ENCODE assay signal across 8 cellular contexts in genomic region chr2:177604291-177605065, GRCh38.
A peak's percentile ranks its signal among the peaks of the same experiment; 100 is the strongest.
DNase-seq lines count a peak whose midpoint lies in the region; ATAC-seq, FAIRE-seq and TF ChIP-seq lines count a peak whose summit lies in the region.

No MANE protein-coding gene starts in this region.

- H3K36me3 Mint-ChIP-seq in brain (no peaks in the 10 kb centered on the region), type B pancreatic cell (peaks cover 7% of the 10 kb centered on the region)

- H3K4me1 ChIP-seq in A673 (ENCODE audit: insufficient read depth, low read length, poor library complexity, severe bottlenecking) (peaks cover 49% of the 10 kb centered on the region), kidney (ENCODE audit: control insufficient read depth in 1 of 2, insufficient read depth in 1 of 2, low read depth in 1 of 2, low read length in 2 of 2) (no peaks in the 10 kb centered on the region)

- H3K4me3 ChIP-seq in A673 (ENCODE audit: low read depth, low read length, poor library complexity, severe bottlenecking) (peak overlapping the region; percentile 18), kidney (ENCODE audit: low read length in 2 of 2) (no peak overlapping the region)

- POLR2A ChIA-PET in A673 (lab: Charles Lee; ENCODE audit: low non-redundant PET) = interaction anchor here (0.6 kb wide), 1 partner anchor 785 kb away, joined by 3 read pairs; no protein-coding TSS in a partner anchor

- no TSS peak for BruUV-seq in A673 (replicated peaks; lab: Mats Ljungman, UMichigan)

- CTCF ChIA-PET in A673 (lab: Charles Lee) = interaction anchor here (0.7 to 1.3 kb wide), 5 partner anchors 14 to 440 kb away, joined by 3 to 7 read pairs (median 4); no protein-coding TSS in a partner anchor

- H3K27me3 Mint-ChIP-seq in brain = no peaks in the 10 kb centered on the region
- no peaks in the 10 kb centered on the region for H3K27me3 Mint-ChIP-seq in type B pancreatic cell

- TF ChIP-seq CTCF in A673 (conservative IDR thresholded peaks at IDR 0.05; ENCODE audit: low read depth, low read length) (peak; percentile 84), brain (conservative IDR thresholded peaks at IDR 0.05) (peak; percentile 63 to 80), kidney (IDR thresholded peaks at IDR 0.05; ENCODE audit: borderline replicate concordance, extremely low read depth, insufficient read depth) (peak; percentile 48), type B pancreatic cell (conservative IDR thresholded peaks at IDR 0.05) (peak; percentile 85)

- H3K9me3 Mint-ChIP-seq in brain (peaks cover 2 to 13% (median 4%) of the 10 kb centered on the region in 5 experiments), type B pancreatic cell (peaks cover 4% of the 10 kb centered on the region)

- H3K27ac Mint-ChIP-seq in brain (peak overlapping the region; percentile 46 to 94 (median 80)), type B pancreatic cell (peak overlapping the region; percentile 45)

- no peaks in the 10 kb centered on the region for H3K27me3 ChIP-seq in A673 (replicated peaks; ENCODE audit: insufficient read depth, low read depth, low read length, poor library complexity)

- H3K36me3 ChIP-seq in A673 (ENCODE audit: insufficient read depth, low read length, poor library complexity, severe bottlenecking) = no peaks in the 10 kb centered on the region
- no peaks in the 10 kb centered on the region for H3K36me3 ChIP-seq in kidney (ENCODE audit: control insufficient read depth in 1 of 2, insufficient read depth in 2 of 2, low read length in 2 of 2)

- no peak for ATAC-seq in GM21529 (IDR thresholded peaks at IDR 0.05; ENCODE audit: unreplicated experiment)
- ATAC-seq in HG03342 (IDR thresholded peaks at IDR 0.05; ENCODE audit: unreplicated experiment) = no peak

- H3K4me1 Mint-ChIP-seq in brain (peaks cover 46% of the 10 kb centered on the region), type B pancreatic cell (ENCODE audit: unreplicated experiment) (peaks cover 44% of the 10 kb centered on the region)

- peak overlapping the region in 2 of 5 experiments; percentile 36 to 75 for H3K4me3 Mint-ChIP-seq in brain
- peak overlapping the region; percentile 35 for H3K4me3 Mint-ChIP-seq in type B pancreatic cell

- H3K9me3 ChIP-seq in A673 (ENCODE audit: low read depth, low read length, poor library complexity, severe bottlenecking) = peaks cover 3% of the 10 kb centered on the region
- no peaks in the 10 kb centered on the region for H3K9me3 ChIP-seq in kidney (ENCODE audit: control insufficient read depth in 1 of 2, low read length in 2 of 2)

- H3K9ac ChIP-seq in kidney (ENCODE audit: low read length in 2 of 2) = no peak overlapping the region

- FAIRE-seq in kidney (lab: Jason Lieb, UNC) = peak; percentile 6

- peak; percentile 77 for DNase-seq in A673 (ENCODE audit: low spot score)
- DNase-seq in GM04504 (ENCODE audit: low read depth) = peak; percentile 79
- peak; percentile 51 for DNase-seq in NCI-H2171 treated with DMSO at 0.1 percent for 48 hours (lab: John Stamatoyannopoulos, UW)
- no peak for DNase-seq in kidney
- no peak for DNase-seq in type B pancreatic cell (ENCODE audit: extremely low spot score, unreplicated experiment)

- H3K27ac ChIP-seq in A673 (ENCODE audit: low read depth, low read length, poor library complexity, severe bottlenecking) (peak overlapping the region; percentile 51), kidney (ENCODE audit: low read depth in 2 of 2, low read length in 2 of 2) (no peak overlapping the region)

- intact Hi-C loops in A673 (cut with micrococcal nuclease; ENCODE audit: unreplicated experiment) (loop anchor here (2.0 to 5.0 kb wide), 4 partner anchors 52 to 267 kb away; a partner anchor contains a TSS), kidney (cut with DNase I) (no loop called here)

Comparison
In these comparisons a context has a peak if more than half of its experiments do, and no peak if none do; other contexts are left out.
1. DNase-seq: peak in A673 (single experiment), GM04504 (single experiment) and NCI-H2171 treated with DMSO at 0.1 percent for 48 hours (single experiment); none in kidney (single experiment) and type B pancreatic cell (single experiment).
2. Peak in every context shown above with its lines, with median percentiles within 50 percentile points of each other: CTCF ChIP-seq.